6 cellular contexts compared by ENCODE assay signal in the genomic region with DNA sequence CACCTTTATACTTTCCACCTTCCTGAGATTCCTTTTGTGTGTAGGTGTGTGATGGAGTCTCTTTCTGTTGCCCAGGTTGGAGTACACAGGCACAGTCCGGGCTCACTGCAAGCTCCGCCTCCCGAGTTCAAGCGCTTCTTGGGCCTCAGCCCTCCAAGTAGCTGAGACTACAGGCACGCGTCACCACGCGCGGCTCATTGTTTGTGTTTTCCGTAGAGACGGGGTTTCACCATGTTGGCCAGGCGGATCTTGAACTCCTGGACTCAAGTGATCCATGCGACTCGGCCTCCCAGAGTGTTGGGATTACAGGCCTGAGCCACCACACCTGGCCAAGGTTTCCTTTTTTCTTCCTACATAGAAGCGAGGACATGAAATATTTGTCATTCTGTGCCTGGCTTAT. TPM values are rescaled to one million over a fixed set of nuclear protein-coding genes. Genes with fewer than 3 reads are reported as not detected.
"Had no signal": no experiment of that assay in that cellular context is flagged by ENCODE, and none has a peak within 500 bp of the region (broad histone marks: within the 10 kb centered on the region; RNA-seq: fewer than 3 reads in every experiment).

No MANE protein-coding gene starts in this region.

RNA-seq across cellular contexts. Expression of a gene that starts 44.0 kb away (rescaled TPM):
- total RNA-seq: GM23248, HFFc6 had no signal

RNA-seq across cellular contexts. Expression of a gene that starts 47.2 kb away (rescaled TPM):
- total RNA-seq: GM23248, GM23338, H1, H4, H9, HFFc6 had no signal
- polyA plus RNA-seq: GM23248, GM23338, H1 had no signal
